1 cellular context compared by ENCODE assay signal in genomic region chr2:177983183-177983788, GRCh38.
TF ChIP-seq lines count a peak whose summit lies in the region.

No MANE protein-coding gene starts in this region.

TF ChIP-seq in liver, 16 proteins besides CTCF, POLR2A, EP300 and RAD21 (continued from another document):
- no peak for TF ChIP-seq YY1 (IDR thresholded peaks at IDR 0.05)
- peak in 1 of 2 donors; percentile 5 for TF ChIP-seq HNF4A (conservative IDR thresholded peaks at IDR 0.05)
- no peak for TF ChIP-seq SP1 (IDR thresholded peaks at IDR 0.05)
TF ChIP-seq in liver: peak in this region for 3.
